In genomic region chr13:59666504-59666903, GRCh38 we compare ENCODE assay signal across 12 cellular contexts.
DNase-seq lines count a peak whose midpoint lies in the region; ATAC-seq, FAIRE-seq and TF ChIP-seq lines count a peak whose summit lies in the region.
"Had no signal": no experiment of that assay in that cellular context is flagged by ENCODE, and none has a peak within 500 bp of the region (broad histone marks: within the 10 kb centered on the region; RNA-seq: fewer than 3 reads in every experiment).

No MANE protein-coding gene starts in this region.

- no peak for TF ChIP-seq POLR2A in GM12892 (IDR thresholded peaks at IDR 0.05; ENCODE audit: low read depth, low read length)

- ATAC-seq in HG02852 (IDR thresholded peaks at IDR 0.05; ENCODE audit: unreplicated experiment) (peak; percentile 57), HG03108 (IDR thresholded peaks at IDR 0.05; ENCODE audit: unreplicated experiment) (no peak)

- DNase-seq in NOMO-1 treated with dmso at 0.1 percent for 144 hours (lab: John Stamatoyannopoulos, UW; ENCODE audit: unreplicated experiment) (peak; percentile 60), fibroblast of the aortic adventitia (ENCODE audit: low read depth) (peak; percentile 55), retinal pigment epithelial cell (ENCODE audit: low read depth) (peak; percentile 36), nucleus accumbens (lab: John Stamatoyannopoulos, UW) (no peak), GM12892 (ENCODE audit: insufficient read length) (no peak), HK-2 (ENCODE audit: unreplicated experiment) (no peak)
- DNase-seq: immature natural killer cell; NCI-H1092 treated with DMSO at 0.1 percent for 48 hours; stimulated activated CD4-positive, alpha-beta T cell treated with anti-CD3 and anti-CD28 coated beads, Interleukin-2, amount 100 ng/mL, for 48 hours had no signal

- TF ChIP-seq CTCF in fibroblast of the aortic adventitia (IDR thresholded peaks at IDR 0.05; ENCODE audit: insufficient read depth, low read length) (no peak), retinal pigment epithelial cell (conservative IDR thresholded peaks at IDR 0.05; ENCODE audit: low read depth, low read length) (no peak)

- no peak for FAIRE-seq in GM12892 (lab: Jason Lieb, UNC)
- FAIRE-seq: astrocyte had no signal

- no peak overlapping the region for H3K4me3 ChIP-seq in fibroblast of the aortic adventitia (ENCODE audit: low read depth, low read length)
- no peak overlapping the region for H3K4me3 ChIP-seq in retinal pigment epithelial cell (ENCODE audit: low read length)

Comparison
In these comparisons a context has a peak if more than half of its experiments do, and no peak if none do; other contexts are left out.
1. DNase-seq: peak in NOMO-1 treated with dmso at 0.1 percent for 144 hours (single experiment), fibroblast of the aortic adventitia (single experiment) and retinal pigment epithelial cell (single experiment); none in nucleus accumbens (0 of 56), GM12892 (single experiment) and HK-2 (single experiment).